In the genomic region with DNA sequence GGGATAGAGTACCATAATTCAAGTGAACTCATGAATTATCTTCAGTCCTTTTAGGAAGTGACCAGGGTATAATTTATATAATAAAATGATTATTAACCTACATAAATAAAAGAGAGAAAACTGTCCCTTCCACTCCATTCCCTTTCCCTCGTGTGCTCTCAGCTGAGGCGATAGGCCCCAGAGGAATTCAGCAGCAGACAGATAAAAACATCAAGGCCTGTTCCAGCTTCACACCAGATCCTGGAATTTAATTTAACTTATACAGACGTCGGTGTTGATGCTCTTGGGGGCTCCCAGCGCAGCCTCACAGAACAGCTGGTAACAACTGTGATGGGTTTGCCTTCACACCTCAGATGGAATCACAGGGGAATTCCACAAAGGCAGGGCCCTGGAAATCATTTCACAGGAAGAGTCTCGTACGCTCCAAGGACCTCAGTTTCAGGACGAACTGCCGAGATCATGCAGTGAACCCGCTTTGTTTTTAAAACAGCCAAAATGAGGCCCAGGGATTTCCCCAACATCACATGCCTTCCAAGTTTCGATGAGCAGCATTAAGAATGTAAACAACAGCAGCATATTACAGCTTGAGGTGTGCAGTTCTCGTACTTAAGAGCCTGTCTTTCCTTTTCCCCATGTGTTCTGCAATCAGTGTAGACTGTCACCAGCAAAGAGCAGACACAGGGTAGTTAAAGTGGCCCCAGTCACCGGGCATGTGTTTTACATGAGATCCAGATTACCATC, we compare ENCODE assay signal across 1 cellular context.
A peak's percentile ranks its signal among the peaks of the same experiment; 100 is the strongest.
TF ChIP-seq lines count a peak whose summit lies in the region.

No MANE protein-coding gene starts in this region.

TF ChIP-seq in GM12878, 131 proteins besides CTCF, POLR2A, EP300 and RAD21 (continued from another document and continues in another):
- TF ChIP-seq, protein P1, sequence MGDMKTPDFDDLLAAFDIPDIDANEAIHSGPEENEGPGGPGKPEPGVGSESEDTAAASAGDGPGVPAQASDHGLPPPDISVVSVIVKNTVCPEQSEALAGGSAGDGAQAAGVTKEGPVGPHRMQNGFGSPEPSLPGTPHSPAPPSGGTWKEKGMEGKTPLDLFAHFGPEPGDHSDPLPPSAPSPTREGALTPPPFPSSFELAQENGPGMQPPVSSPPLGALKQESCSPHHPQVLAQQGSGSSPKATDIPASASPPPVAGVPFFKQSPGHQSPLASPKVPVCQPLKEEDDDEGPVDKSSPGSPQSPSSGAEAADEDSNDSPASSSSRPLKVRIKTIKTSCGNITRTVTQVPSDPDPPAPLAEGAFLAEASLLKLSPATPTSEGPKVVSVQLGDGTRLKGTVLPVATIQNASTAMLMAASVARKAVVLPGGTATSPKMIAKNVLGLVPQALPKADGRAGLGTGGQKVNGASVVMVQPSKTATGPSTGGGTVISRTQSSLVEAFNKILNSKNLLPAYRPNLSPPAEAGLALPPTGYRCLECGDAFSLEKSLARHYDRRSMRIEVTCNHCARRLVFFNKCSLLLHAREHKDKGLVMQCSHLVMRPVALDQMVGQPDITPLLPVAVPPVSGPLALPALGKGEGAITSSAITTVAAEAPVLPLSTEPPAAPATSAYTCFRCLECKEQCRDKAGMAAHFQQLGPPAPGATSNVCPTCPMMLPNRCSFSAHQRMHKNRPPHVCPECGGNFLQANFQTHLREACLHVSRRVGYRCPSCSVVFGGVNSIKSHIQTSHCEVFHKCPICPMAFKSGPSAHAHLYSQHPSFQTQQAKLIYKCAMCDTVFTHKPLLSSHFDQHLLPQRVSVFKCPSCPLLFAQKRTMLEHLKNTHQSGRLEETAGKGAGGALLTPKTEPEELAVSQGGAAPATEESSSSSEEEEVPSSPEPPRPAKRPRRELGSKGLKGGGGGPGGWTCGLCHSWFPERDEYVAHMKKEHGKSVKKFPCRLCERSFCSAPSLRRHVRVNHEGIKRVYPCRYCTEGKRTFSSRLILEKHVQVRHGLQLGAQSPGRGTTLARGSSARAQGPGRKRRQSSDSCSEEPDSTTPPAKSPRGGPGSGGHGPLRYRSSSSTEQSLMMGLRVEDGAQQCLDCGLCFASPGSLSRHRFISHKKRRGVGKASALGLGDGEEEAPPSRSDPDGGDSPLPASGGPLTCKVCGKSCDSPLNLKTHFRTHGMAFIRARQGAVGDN (IDR thresholded peaks at IDR 0.05): peak; percentile 94
- TF ChIP-seq HDGF (IDR thresholded peaks at IDR 0.05) (no peak), ESRRA (IDR thresholded peaks at IDR 0.05; ENCODE audit: low read length) (no peak), CHD1 (IDR thresholded peaks at IDR 0.05; ENCODE audit: low read depth, low read length) (no peak), STAT3 (IDR thresholded peaks at IDR 0.05; ENCODE audit: low read depth, low read length) (peak; percentile 83; the same call in 1 of the 2 replicates), CHD2 (IDR thresholded peaks at IDR 0.05; ENCODE audit: borderline replicate concordance, low read depth, low read length) (0 out of 2 replicates have a peak, but pooled peaks have one; percentile 38), ZSCAN29 (IDR thresholded peaks at IDR 0.05) (peak; percentile 84), RFX5 (IDR thresholded peaks at IDR 0.05; ENCODE audit: low read depth, low read length) (no peak), SMC3 (IDR thresholded peaks at IDR 0.05; ENCODE audit: borderline replicate concordance, low read length) (no peak), MYB (IDR thresholded peaks at IDR 0.05; ENCODE audit: borderline replicate concordance, low read depth, low read length) (no peak), ATF7 (IDR thresholded peaks at IDR 0.05; ENCODE audit: low read depth) (peak; percentile 89), ZNF24 (IDR thresholded peaks at IDR 0.05) (0 out of 2 replicates have a peak, but pooled peaks have one; percentile 52), STAT1 (conservative IDR thresholded peaks at IDR 0.05) (no peak), NBN (IDR thresholded peaks at IDR 0.05) (peak; percentile 80), NR2C2 (IDR thresholded peaks at IDR 0.05; ENCODE audit: borderline replicate concordance, control insufficient read depth, insufficient read length, low read depth) (no peak), RB1 (IDR thresholded peaks at IDR 0.05; ENCODE audit: borderline replicate concordance) (no peak), KAT2A (conservative IDR thresholded peaks at IDR 0.05; ENCODE audit: control insufficient read depth, low read depth, low read length) (no peak), JUND (IDR thresholded peaks at IDR 0.05; ENCODE audit: low read depth, low read length) (no peak), SPI1 (IDR thresholded peaks at IDR 0.05; ENCODE audit: borderline replicate concordance, insufficient read depth, low read depth, low read length) (no peak), MEF2B (IDR thresholded peaks at IDR 0.05; ENCODE audit: partially characterized antibody, poor library complexity, severe bottlenecking) (peak; percentile 73), GATAD2B (conservative IDR thresholded peaks at IDR 0.05; ENCODE audit: low read depth) (peak; percentile 65; the same call in 1 of the 2 replicates), SMARCA5 (IDR thresholded peaks at IDR 0.05) (0 out of 2 replicates have a peak, but pooled peaks have one; percentile 14), MEF2A (IDR thresholded peaks at IDR 0.05; ENCODE audit: insufficient read depth, low read depth, low read length) (peak; percentile 63; the same call in 1 of the 2 replicates), MTA3 (IDR thresholded peaks at IDR 0.05; ENCODE audit: borderline replicate concordance, low read length) (no peak), ZNF217 (IDR thresholded peaks at IDR 0.05) (peak; percentile 42; the same call in 1 of the 2 replicates)
- TF ChIP-seq, protein P2, sequence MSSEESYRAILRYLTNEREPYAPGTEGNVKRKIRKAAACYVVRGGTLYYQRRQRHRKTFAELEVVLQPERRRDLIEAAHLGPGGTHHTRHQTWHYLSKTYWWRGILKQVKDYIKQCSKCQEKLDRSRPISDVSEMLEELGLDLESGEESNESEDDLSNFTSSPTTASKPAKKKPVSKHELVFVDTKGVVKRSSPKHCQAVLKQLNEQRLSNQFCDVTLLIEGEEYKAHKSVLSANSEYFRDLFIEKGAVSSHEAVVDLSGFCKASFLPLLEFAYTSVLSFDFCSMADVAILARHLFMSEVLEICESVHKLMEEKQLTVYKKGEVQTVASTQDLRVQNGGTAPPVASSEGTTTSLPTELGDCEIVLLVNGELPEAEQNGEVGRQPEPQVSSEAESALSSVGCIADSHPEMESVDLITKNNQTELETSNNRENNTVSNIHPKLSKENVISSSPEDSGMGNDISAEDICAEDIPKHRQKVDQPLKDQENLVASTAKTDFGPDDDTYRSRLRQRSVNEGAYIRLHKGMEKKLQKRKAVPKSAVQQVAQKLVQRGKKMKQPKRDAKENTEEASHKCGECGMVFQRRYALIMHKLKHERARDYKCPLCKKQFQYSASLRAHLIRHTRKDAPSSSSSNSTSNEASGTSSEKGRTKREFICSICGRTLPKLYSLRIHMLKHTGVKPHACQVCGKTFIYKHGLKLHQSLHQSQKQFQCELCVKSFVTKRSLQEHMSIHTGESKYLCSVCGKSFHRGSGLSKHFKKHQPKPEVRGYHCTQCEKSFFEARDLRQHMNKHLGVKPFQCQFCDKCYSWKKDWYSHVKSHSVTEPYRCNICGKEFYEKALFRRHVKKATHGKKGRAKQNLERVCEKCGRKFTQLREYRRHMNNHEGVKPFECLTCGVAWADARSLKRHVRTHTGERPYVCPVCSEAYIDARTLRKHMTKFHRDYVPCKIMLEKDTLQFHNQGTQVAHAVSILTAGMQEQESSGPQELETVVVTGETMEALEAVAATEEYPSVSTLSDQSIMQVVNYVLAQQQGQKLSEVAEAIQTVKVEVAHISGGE (CRISPR knock-in tag; IDR thresholded peaks at IDR 0.05): no peak
- TF ChIP-seq, protein P3, sequence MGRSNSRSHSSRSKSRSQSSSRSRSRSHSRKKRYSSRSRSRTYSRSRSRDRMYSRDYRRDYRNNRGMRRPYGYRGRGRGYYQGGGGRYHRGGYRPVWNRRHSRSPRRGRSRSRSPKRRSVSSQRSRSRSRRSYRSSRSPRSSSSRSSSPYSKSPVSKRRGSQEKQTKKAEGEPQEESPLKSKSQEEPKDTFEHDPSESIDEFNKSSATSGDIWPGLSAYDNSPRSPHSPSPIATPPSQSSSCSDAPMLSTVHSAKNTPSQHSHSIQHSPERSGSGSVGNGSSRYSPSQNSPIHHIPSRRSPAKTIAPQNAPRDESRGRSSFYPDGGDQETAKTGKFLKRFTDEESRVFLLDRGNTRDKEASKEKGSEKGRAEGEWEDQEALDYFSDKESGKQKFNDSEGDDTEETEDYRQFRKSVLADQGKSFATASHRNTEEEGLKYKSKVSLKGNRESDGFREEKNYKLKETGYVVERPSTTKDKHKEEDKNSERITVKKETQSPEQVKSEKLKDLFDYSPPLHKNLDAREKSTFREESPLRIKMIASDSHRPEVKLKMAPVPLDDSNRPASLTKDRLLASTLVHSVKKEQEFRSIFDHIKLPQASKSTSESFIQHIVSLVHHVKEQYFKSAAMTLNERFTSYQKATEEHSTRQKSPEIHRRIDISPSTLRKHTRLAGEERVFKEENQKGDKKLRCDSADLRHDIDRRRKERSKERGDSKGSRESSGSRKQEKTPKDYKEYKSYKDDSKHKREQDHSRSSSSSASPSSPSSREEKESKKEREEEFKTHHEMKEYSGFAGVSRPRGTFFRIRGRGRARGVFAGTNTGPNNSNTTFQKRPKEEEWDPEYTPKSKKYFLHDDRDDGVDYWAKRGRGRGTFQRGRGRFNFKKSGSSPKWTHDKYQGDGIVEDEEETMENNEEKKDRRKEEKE (IDR thresholded peaks at IDR 0.05): no peak
- TF ChIP-seq, protein P4, sequence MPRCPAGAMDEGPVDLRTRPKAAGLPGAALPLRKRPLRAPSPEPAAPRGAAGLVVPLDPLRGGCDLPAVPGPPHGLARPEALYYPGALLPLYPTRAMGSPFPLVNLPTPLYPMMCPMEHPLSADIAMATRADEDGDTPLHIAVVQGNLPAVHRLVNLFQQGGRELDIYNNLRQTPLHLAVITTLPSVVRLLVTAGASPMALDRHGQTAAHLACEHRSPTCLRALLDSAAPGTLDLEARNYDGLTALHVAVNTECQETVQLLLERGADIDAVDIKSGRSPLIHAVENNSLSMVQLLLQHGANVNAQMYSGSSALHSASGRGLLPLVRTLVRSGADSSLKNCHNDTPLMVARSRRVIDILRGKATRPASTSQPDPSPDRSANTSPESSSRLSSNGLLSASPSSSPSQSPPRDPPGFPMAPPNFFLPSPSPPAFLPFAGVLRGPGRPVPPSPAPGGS (IDR thresholded peaks at IDR 0.05; ENCODE audit: borderline replicate concordance, insufficient read depth, low read depth, low read length, poor library complexity, severe bottlenecking): peak; percentile 69
- TF ChIP-seq, protein P5, sequence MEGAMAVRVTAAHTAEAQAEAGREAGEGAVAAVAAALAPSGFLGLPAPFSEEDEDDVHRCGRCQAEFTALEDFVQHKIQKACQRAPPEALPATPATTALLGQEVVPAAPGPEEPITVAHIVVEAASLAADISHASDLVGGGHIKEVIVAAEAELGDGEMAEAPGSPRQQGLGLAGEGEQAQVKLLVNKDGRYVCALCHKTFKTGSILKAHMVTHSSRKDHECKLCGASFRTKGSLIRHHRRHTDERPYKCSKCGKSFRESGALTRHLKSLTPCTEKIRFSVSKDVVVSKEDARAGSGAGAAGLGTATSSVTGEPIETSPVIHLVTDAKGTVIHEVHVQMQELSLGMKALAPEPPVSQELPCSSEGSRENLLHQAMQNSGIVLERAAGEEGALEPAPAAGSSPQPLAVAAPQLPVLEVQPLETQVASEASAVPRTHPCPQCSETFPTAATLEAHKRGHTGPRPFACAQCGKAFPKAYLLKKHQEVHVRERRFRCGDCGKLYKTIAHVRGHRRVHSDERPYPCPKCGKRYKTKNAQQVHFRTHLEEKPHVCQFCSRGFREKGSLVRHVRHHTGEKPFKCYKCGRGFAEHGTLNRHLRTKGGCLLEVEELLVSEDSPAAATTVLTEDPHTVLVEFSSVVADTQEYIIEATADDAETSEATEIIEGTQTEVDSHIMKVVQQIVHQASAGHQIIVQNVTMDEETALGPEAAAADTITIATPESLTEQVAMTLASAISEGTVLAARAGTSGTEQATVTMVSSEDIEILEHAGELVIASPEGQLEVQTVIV (IDR thresholded peaks at IDR 0.05; ENCODE audit: borderline replicate concordance, partially characterized antibody): peak; percentile 18
- TF ChIP-seq, protein P6, sequence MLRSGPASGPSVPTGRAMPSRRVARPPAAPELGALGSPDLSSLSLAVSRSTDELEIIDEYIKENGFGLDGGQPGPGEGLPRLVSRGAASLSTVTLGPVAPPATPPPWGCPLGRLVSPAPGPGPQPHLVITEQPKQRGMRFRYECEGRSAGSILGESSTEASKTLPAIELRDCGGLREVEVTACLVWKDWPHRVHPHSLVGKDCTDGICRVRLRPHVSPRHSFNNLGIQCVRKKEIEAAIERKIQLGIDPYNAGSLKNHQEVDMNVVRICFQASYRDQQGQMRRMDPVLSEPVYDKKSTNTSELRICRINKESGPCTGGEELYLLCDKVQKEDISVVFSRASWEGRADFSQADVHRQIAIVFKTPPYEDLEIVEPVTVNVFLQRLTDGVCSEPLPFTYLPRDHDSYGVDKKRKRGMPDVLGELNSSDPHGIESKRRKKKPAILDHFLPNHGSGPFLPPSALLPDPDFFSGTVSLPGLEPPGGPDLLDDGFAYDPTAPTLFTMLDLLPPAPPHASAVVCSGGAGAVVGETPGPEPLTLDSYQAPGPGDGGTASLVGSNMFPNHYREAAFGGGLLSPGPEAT (IDR thresholded peaks at IDR 0.05; ENCODE audit: low read depth): peak; percentile 100
- TF ChIP-seq, protein P7, sequence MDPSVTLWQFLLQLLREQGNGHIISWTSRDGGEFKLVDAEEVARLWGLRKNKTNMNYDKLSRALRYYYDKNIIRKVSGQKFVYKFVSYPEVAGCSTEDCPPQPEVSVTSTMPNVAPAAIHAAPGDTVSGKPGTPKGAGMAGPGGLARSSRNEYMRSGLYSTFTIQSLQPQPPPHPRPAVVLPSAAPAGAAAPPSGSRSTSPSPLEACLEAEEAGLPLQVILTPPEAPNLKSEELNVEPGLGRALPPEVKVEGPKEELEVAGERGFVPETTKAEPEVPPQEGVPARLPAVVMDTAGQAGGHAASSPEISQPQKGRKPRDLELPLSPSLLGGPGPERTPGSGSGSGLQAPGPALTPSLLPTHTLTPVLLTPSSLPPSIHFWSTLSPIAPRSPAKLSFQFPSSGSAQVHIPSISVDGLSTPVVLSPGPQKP (IDR thresholded peaks at IDR 0.05; ENCODE audit: low read depth, low read length): no peak
- TF ChIP-seq, protein P8, sequence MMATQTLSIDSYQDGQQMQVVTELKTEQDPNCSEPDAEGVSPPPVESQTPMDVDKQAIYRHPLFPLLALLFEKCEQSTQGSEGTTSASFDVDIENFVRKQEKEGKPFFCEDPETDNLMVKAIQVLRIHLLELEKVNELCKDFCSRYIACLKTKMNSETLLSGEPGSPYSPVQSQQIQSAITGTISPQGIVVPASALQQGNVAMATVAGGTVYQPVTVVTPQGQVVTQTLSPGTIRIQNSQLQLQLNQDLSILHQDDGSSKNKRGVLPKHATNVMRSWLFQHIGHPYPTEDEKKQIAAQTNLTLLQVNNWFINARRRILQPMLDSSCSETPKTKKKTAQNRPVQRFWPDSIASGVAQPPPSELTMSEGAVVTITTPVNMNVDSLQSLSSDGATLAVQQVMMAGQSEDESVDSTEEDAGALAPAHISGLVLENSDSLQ (IDR thresholded peaks at IDR 0.05): no peak
- TF ChIP-seq, protein P9, sequence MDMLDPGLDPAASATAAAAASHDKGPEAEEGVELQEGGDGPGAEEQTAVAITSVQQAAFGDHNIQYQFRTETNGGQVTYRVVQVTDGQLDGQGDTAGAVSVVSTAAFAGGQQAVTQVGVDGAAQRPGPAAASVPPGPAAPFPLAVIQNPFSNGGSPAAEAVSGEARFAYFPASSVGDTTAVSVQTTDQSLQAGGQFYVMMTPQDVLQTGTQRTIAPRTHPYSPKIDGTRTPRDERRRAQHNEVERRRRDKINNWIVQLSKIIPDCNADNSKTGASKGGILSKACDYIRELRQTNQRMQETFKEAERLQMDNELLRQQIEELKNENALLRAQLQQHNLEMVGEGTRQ (IDR thresholded peaks at IDR 0.05; ENCODE audit: borderline replicate concordance, low read depth, low read length): peak; percentile 39; the same call in 1 of the 2 replicates
